ENCODE assay signal across 12 cellular contexts in the genomic region with DNA sequence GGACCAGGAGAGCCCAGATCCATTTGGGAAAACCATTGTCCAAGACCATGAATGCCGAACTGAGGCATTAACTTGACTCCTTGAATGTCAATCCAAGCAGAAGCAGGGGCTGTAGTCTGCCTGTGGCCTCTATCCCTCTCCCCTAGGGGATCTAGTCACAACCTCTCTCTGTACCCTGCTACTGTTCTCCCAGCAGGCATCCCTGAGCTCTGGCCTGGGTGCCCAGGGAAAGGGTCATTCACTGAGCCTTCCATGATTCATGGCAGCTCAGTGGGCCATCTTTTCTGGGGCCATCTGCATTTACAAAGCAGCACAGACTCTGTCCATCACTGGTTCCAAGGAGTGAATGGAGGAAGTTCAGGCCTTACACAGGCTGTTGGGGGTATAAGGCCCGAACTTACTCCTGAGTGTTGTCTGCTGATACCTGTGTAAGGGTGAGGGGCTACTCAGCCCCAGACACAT.
DNase-seq lines count a peak whose midpoint lies in the region; ATAC-seq and TF ChIP-seq lines count a peak whose summit lies in the region.
"Had no signal": no experiment of that assay in that cellular context is flagged by ENCODE, and none has a peak within 500 bp of the region (broad histone marks: within the 10 kb centered on the region; RNA-seq: fewer than 3 reads in every experiment).

No MANE protein-coding gene starts in this region.

- no peaks in the 10 kb centered on the region for H3K36me3 ChIP-seq in SJCRH30
- no peaks in the 10 kb centered on the region for H3K36me3 ChIP-seq in endodermal cell (ENCODE audit: control insufficient read depth, insufficient read depth, low read length)
- H3K36me3 ChIP-seq in neural progenitor cell: no peaks in the 10 kb centered on the region
- H3K36me3 ChIP-seq in transverse colon: no peaks in the 10 kb centered on the region

- H3K27me3 ChIP-seq in SJCRH30 (no peaks in the 10 kb centered on the region), endodermal cell (ENCODE audit: control insufficient read depth, insufficient read depth, low read length, poor library complexity, severe bottlenecking) (no peaks in the 10 kb centered on the region), neural progenitor cell (no peaks in the 10 kb centered on the region), transverse colon (no peaks in the 10 kb centered on the region)

- intact Hi-C loops in transverse colon (cut with DNase I; ENCODE audit: low total_unique reads): no loop called here

- H3K4me3 ChIP-seq in SJCRH30 (no peak overlapping the region), endodermal cell (ENCODE audit: low read length) (no peak overlapping the region), neural progenitor cell (no peak overlapping the region), transverse colon (no peak overlapping the region)
- H3K4me3 ChIP-seq: GM23338 had no signal

- peaks cover 6% of the 10 kb centered on the region for H3F3A ChIP-seq in neural progenitor cell (ENCODE audit: low read depth)

- H3K9me3 ChIP-seq in SJCRH30 (replicated peaks): no peaks in the 10 kb centered on the region
- H3K9me3 ChIP-seq in endodermal cell (ENCODE audit: control insufficient read depth, low read length): no peaks in the 10 kb centered on the region
- H3K9me3 ChIP-seq in neural progenitor cell (ENCODE audit: low read depth): no peaks in the 10 kb centered on the region
- no peaks in the 10 kb centered on the region for H3K9me3 ChIP-seq in transverse colon

- H3K4me3 Mint-ChIP-seq in endodermal cell (no peak overlapping the region), neural progenitor cell (no peak overlapping the region)
- H3K4me3 Mint-ChIP-seq: activated B cell treated with CpG ODN at 0.5 μM for 24 hours, GM23338 had no signal

- 94 to 100% methylated on average over 2 of the region's 2 CpGs for WGBS in endodermal cell (ENCODE audit: insufficient coverage in 1 of 2, insufficient read length in 1 of 2), 2 experiments
- 80 to 83% methylated on average over 1 to 2 of the region's 2 CpGs for WGBS in transverse colon (ENCODE audit: low coverage in 1 of 2), 2 donors

- ATAC-seq in HG03457 (IDR thresholded peaks at IDR 0.05; ENCODE audit: unreplicated experiment): no peak
- ATAC-seq: GM23338 had no signal

- H3K4me2 ChIP-seq in neural progenitor cell: no peak overlapping the region
- H3K4me2 ChIP-seq: GM23338 had no signal

- TF ChIP-seq POLR2A in transverse colon (IDR thresholded peaks at IDR 0.05): no peak

- H3K27me3 Mint-ChIP-seq in endodermal cell (ENCODE audit: insufficient read depth) (no peaks in the 10 kb centered on the region), neural progenitor cell (ENCODE audit: insufficient read depth, low read depth) (peaks cover 7% of the 10 kb centered on the region)
- H3K27me3 Mint-ChIP-seq: activated B cell treated with CpG ODN at 0.5 μM for 24 hours had no signal

- H3K27ac ChIP-seq in SJCRH30 (peak overlapping the region; percentile 52), endodermal cell (ENCODE audit: low read depth, low read length) (no peak overlapping the region), neural progenitor cell (no peak overlapping the region), transverse colon (peak overlapping the region; percentile 52 to 83 (median 75))

- H3K9ac ChIP-seq in endodermal cell (ENCODE audit: extremely low read depth, low read length, poor library complexity, severe bottlenecking) (no peak overlapping the region), neural progenitor cell (no peak overlapping the region)

- no peaks in the 10 kb centered on the region for H3K79me2 ChIP-seq in neural progenitor cell (ENCODE audit: low read depth)

- H3K4me1 ChIP-seq in SJCRH30: peaks cover 57% of the 10 kb centered on the region
- H3K4me1 ChIP-seq in endodermal cell (ENCODE audit: control insufficient read depth, insufficient read depth, low read length): no peaks in the 10 kb centered on the region
- H3K4me1 ChIP-seq in neural progenitor cell: peaks cover 15% of the 10 kb centered on the region
- peaks cover 12 to 44% (median 24%) of the 10 kb centered on the region in 4 donors for H3K4me1 ChIP-seq in transverse colon

- H3K9me3 Mint-ChIP-seq in endodermal cell: no peaks in the 10 kb centered on the region
- H3K9me3 Mint-ChIP-seq in neural progenitor cell: no peaks in the 10 kb centered on the region
- H3K9me3 Mint-ChIP-seq: activated B cell treated with CpG ODN at 0.5 μM for 24 hours, GM23338 had no signal

- DNase-seq in SJCRH30: no peak
- DNase-seq in endodermal cell: peak; percentile 19
- DNase-seq in neural progenitor cell (ENCODE audit: low spot score): no peak
- no peak for DNase-seq in transverse colon
- DNase-seq in G401 (ENCODE audit: low spot score): no peak
- DNase-seq in nucleus accumbens (lab: John Stamatoyannopoulos, UW): no peak
- DNase-seq in hepatic stellate cell (ENCODE audit: low spot score): no peak
- DNase-seq: activated B cell treated with CpG ODN at 0.5 μM for 24 hours, COR-L47, NCI-H1092 treated with DMSO at 0.1 percent for 48 hours had no signal

- TF ChIP-seq CTCF in endodermal cell (conservative IDR thresholded peaks at IDR 0.05): no peak
- TF ChIP-seq CTCF in neural progenitor cell (IDR thresholded peaks at IDR 0.05): no peak
- TF ChIP-seq CTCF in transverse colon (IDR thresholded peaks at IDR 0.05): no peak

- TF ChIP-seq EP300 in transverse colon (IDR thresholded peaks at IDR 0.05; ENCODE audit: low read depth): no peak

- H2AFZ ChIP-seq in neural progenitor cell (replicated peaks): no peak overlapping the region
- H2AFZ ChIP-seq: GM23338 had no signal

- H3K4me1 Mint-ChIP-seq in endodermal cell (peaks cover 4% of the 10 kb centered on the region), neural progenitor cell (peaks cover 52% of the 10 kb centered on the region)
- H3K4me1 Mint-ChIP-seq: activated B cell treated with CpG ODN at 0.5 μM for 24 hours had no signal

- no peaks in the 10 kb centered on the region for H3K36me3 Mint-ChIP-seq in endodermal cell (ENCODE audit: low read depth)
- H3K36me3 Mint-ChIP-seq in neural progenitor cell: no peaks in the 10 kb centered on the region

- H4K20me1 ChIP-seq in neural progenitor cell (ENCODE audit: low read depth): no peaks in the 10 kb centered on the region

- H3K27ac Mint-ChIP-seq in endodermal cell: no peak overlapping the region
- peak overlapping the region; percentile 48 for H3K27ac Mint-ChIP-seq in neural progenitor cell
- H3K27ac Mint-ChIP-seq: activated B cell treated with CpG ODN at 0.5 μM for 24 hours, GM23338 had no signal

- in situ Hi-C loops in transverse colon (cut with MboI; ENCODE audit: low pct_ligation_motif_present in 1 of 4, low pct_unique_long_range_greater_than_20kb in 1 of 4, low sequenced_read_pairs in 3 of 4): no loop called here
- in situ Hi-C loops in G401 (cut with HindIII; ENCODE audit: low sequenced_read_pairs): no loop called here

Comparison
In these comparisons a context has a peak if more than half of its experiments do, and no peak if none do; other contexts are left out.
1. H3K27ac ChIP-seq: peak in SJCRH30 (single experiment) and transverse colon (4 of 4); none in endodermal cell (single experiment) and neural progenitor cell (single experiment).